ENCODE assay signal across 14 cellular contexts in genomic region chr21:14993072-14993471, GRCh38.
"Had no signal": no experiment of that assay in that cellular context is flagged by ENCODE, and none has a peak within 500 bp of the region (broad histone marks: within the 10 kb centered on the region; RNA-seq: fewer than 3 reads in every experiment).

No MANE protein-coding gene starts in this region.

- H3K27me3 Mint-ChIP-seq: naive B cell, progenitor cell of endocrine pancreas had no signal

- H3K4me3 Mint-ChIP-seq: naive B cell, nephron had no signal

- H3K9me3 Mint-ChIP-seq: naive B cell, nephron had no signal

- ATAC-seq: left colon, pancreas, right cardiac atrium, upper lobe of right lung had no signal

- DNase-seq: effector memory CD4-positive, alpha-beta T cell; left colon; mesendoderm; naive B cell; occipital lobe; pancreas; right cardiac atrium; small intestine; stimulated activated CD4-positive, alpha-beta T cell treated with anti-CD3 and anti-CD28 coated beads, Interleukin-12 subunit alpha, Interleukin-12 subunit beta, amount 100 ng/mL, for 4 hours; stimulated activated naive CD4-positive, alpha-beta T cell treated with Interleukin-2 at 50 U/mL for 16 hours; testis; upper lobe of right lung had no signal
